Comparison of ENCODE assay signal across 30 cellular contexts in the genomic region with DNA sequence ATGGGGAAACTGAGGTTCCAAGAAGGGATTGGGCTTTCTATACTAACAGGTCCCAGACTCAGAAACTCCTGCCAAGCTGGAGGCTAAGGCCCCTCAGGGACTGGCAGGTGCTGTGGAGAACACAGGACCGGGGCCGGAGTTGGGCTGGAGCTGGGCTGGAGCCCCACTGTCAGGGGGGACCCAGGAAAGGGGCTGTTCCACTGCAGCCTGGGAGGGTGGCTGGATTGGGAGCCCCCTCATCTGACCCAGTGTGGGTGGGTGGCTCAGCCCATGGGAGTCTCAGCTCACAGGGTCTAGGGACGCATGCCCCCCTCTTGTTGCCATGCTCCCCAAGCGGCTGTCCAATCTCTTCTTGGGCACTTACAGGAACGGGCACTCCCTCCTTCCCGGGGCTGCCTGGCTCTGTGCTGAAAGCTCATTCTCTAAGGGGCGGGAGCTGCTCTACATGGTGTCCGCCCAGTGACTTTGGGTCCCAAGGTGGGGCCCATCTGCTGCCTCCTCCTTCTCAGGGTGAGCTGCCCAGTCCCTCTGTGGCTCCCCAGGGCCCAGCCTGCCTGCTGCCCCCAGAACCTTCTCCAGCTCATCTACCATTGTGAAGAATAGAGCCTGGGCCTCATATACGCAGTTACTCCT.
"Had no signal": no experiment of that assay in that cellular context is flagged by ENCODE, and none has a peak within 500 bp of the region (broad histone marks: within the 10 kb centered on the region; RNA-seq: fewer than 3 reads in every experiment).

No MANE protein-coding gene starts in this region.

- H3K27me3 ChIP-seq: adrenal gland, ascending aorta, cardiac muscle cell, colonic mucosa, hepatocyte, pancreas, tibial nerve had no signal

- ATAC-seq: activated CD8-positive, alpha-beta T cell treated with anti-CD3 and anti-CD28 coated beads for 36 hours; activated T-cell treated with anti-CD3 and anti-CD28 coated beads, Interleukin-2, amount 50 U/mL, for 4 hours; activated T-helper 17 cell treated with anti-CD3 and anti-CD28 coated beads, Interleukin-2, amount 50 U/mL, for 72 hours; gastroesophageal sphincter; left cardiac atrium; left ventricle myocardium superior; pancreas; sciatic nerve; stimulated activated effector memory CD8-positive, alpha-beta T cell treated with anti-CD3 and anti-CD28 coated beads, Interleukin-12 subunit alpha, Interleukin-12 subunit beta, amount 100 ng/mL, for 72 hours had no signal

- H3K27ac ChIP-seq: adrenal gland, ascending aorta, cardiac muscle cell, colonic mucosa, gastroesophageal sphincter, hepatocyte, pancreas, prostate gland, skin epidermis, suprapubic skin, tibial nerve had no signal

- H3K4me1 ChIP-seq: adrenal gland, ascending aorta, colonic mucosa, gastroesophageal sphincter, pancreas, prostate gland, suprapubic skin, tibial nerve had no signal

- H3K4me3 Mint-ChIP-seq: activated CD8-positive, alpha-beta T cell treated with anti-CD3 and anti-CD28 coated beads for 36 hours; activated naive CD4-positive, alpha-beta T cell treated with anti-CD3 and anti-CD28 coated beads, Interleukin-2, amount 50 U/mL, for 24 hours; activated T-cell treated with anti-CD3 and anti-CD28 coated beads, Interleukin-2, amount 50 U/mL, for 4 hours; activated T-helper 17 cell treated with anti-CD3 and anti-CD28 coated beads, Interleukin-2, amount 50 U/mL, for 72 hours; brain; nephron; stimulated activated effector memory CD8-positive, alpha-beta T cell treated with anti-CD3 and anti-CD28 coated beads, Interleukin-12 subunit alpha, Interleukin-12 subunit beta, amount 100 ng/mL, for 72 hours had no signal

- H3K9me3 Mint-ChIP-seq: activated CD8-positive, alpha-beta T cell treated with anti-CD3 and anti-CD28 coated beads for 36 hours; activated naive CD4-positive, alpha-beta T cell treated with anti-CD3 and anti-CD28 coated beads, Interleukin-2, amount 50 U/mL, for 24 hours; activated T-cell treated with anti-CD3 and anti-CD28 coated beads, Interleukin-2, amount 50 U/mL, for 4 hours; activated T-helper 17 cell treated with anti-CD3 and anti-CD28 coated beads, Interleukin-2, amount 50 U/mL, for 72 hours; brain; nephron; stimulated activated effector memory CD8-positive, alpha-beta T cell treated with anti-CD3 and anti-CD28 coated beads, Interleukin-12 subunit alpha, Interleukin-12 subunit beta, amount 100 ng/mL, for 72 hours had no signal

- H3K4me3 ChIP-seq: adrenal gland, ascending aorta, cardiac muscle cell, colonic mucosa, gastroesophageal sphincter, hepatocyte, pancreas, prostate gland, skin epidermis, suprapubic skin, tibial nerve had no signal

- H3K9me3 ChIP-seq: adrenal gland, ascending aorta, colonic mucosa, gastroesophageal sphincter, pancreas, prostate gland, suprapubic skin, tibial nerve had no signal

- H3K36me3 ChIP-seq: adrenal gland, ascending aorta, cardiac muscle cell, colonic mucosa, gastroesophageal sphincter, pancreas, prostate gland, suprapubic skin, tibial nerve had no signal

- DNase-seq: activated CD4-positive, alpha-beta T cell treated with anti-CD3 and anti-CD28 coated beads, Interleukin-2, amount 50 U/mL, for 1 hour; activated CD8-positive, alpha-beta T cell treated with anti-CD3 and anti-CD28 coated beads for 36 hours; activated gamma-delta T cell treated with Interleukin-2 at 50 U/mL for 16 hours; activated T-cell treated with anti-CD3 and anti-CD28 coated beads, Interleukin-2, amount 50 U/mL, for 4 hours; adrenal gland; cerebellar nuclear complex; colonic mucosa; effector memory CD4-positive, alpha-beta T cell; erythroblast; left cardiac atrium; left ventricle myocardium superior; retina; stimulated activated CD4-positive, alpha-beta T cell treated with anti-CD3 and anti-CD28 coated beads, Interleukin-12 subunit alpha, Interleukin-12 subunit beta, amount 100 ng/mL, for 4 hours; stimulated activated CD4-positive, alpha-beta T cell treated with anti-CD3 and anti-CD28 coated beads, Interleukin-4, amount 100 ng/mL, for 24 hours; T-helper 2 cell had no signal

- H3K27ac Mint-ChIP-seq: activated CD8-positive, alpha-beta T cell treated with anti-CD3 and anti-CD28 coated beads for 36 hours; activated naive CD4-positive, alpha-beta T cell treated with anti-CD3 and anti-CD28 coated beads, Interleukin-2, amount 50 U/mL, for 24 hours; activated T-helper 17 cell treated with anti-CD3 and anti-CD28 coated beads, Interleukin-2, amount 50 U/mL, for 72 hours; brain; stimulated activated effector memory CD8-positive, alpha-beta T cell treated with anti-CD3 and anti-CD28 coated beads, Interleukin-12 subunit alpha, Interleukin-12 subunit beta, amount 100 ng/mL, for 72 hours had no signal
